8 cellular contexts compared by ENCODE assay signal in the genomic region with DNA sequence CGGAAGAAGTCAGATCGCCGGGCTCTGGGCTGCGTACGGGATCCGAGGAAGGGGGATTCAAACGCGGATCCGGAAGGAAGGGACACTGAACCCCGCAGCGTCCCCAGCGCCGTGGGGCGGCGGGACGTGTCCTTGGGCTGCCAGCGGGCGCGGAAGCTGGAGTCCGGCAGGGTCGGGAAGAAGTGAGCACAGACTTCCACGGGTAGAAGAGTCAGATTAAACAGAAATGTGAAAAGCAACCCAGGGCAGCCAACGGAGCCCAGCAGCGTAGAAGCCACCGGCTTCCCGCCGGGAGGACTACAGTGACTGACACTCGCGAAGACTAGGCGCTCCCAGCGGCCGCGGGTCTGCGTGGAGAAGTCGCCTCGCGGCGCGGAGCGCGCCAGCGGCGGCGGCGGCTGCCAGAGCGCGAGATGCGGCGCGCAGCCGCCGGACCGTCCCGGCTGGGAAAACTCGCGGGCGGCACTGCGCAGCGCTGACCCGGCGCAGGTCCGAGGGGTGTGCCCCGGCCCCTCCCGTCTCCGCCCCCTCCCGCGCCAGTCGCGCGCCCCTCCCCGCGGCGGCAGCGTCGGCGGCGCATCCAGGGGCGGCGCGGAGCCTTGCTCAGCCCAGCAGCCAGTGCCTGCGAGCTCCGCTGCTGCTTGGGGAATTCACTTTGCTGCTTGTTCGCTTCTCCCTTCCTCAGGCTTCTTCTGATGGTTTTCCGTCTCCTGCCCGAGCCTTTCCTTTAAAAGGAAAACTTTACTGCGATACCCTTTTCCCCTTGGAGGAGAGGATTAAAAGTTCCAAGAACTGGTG. TPM values are rescaled to one million over a fixed set of nuclear protein-coding genes. Genes with fewer than 3 reads are reported as not detected.
DNase-seq lines count a peak whose midpoint lies in the region; ATAC-seq and TF ChIP-seq lines count a peak whose summit lies in the region.

A gene (plus strand): TSS at position 618 of the 798 bp plus-strand sequence. CDS start 239 bp downstream, outside the sequence.

- no peaks in the 10 kb centered on the region for H3K9me3 ChIP-seq in SJCRH30 (replicated peaks)

- peak within 1 kb of the TSS; percentile 91 for H3K4me3 ChIP-seq in SJCRH30

- no peaks in the 10 kb centered on the region for H3K27me3 ChIP-seq in SJCRH30

- peak within 1 kb of the TSS; percentile 70 to 94 for H3K4me3 Mint-ChIP-seq in CD14-positive monocyte
- H3K4me3 Mint-ChIP-seq in dendritic cell treated with granulocyte-macrophage colony-stimulating factor and Interleukin-4, amounts not matched to agents 40 ng/mL and 50 ng/mL, for 4 days, result peak within 1 kb of the TSS; percentile 80
- peak within 1 kb of the TSS; percentile 79 for H3K4me3 Mint-ChIP-seq in stimulated activated memory B cell treated with anti-CD40 and anti-IgM and Interleukin-4, amounts not matched to agents 10 μg/mL and 1 μg/mL and 100 μg/mL, for 72 hours

- DNase-seq in CD14-positive monocyte (ENCODE audit: low spot score) (no peak), SJCRH30 (peak; percentile 81 to 86), left kidney (ENCODE audit: low read depth, low spot score) (peak; percentile 89)

- H3K27me3 Mint-ChIP-seq in CD14-positive monocyte (ENCODE audit: low read depth in 3 of 3), result peaks cover 61 to 70% (median 63%) of the 10 kb centered on the region in 3 donors
- H3K27me3 Mint-ChIP-seq in dendritic cell treated with granulocyte-macrophage colony-stimulating factor and Interleukin-4, amounts not matched to agents 40 ng/mL and 50 ng/mL, for 4 days, result peaks cover 68% of the 10 kb centered on the region
- H3K27me3 Mint-ChIP-seq in stimulated activated memory B cell treated with anti-CD40 and anti-IgM and Interleukin-4, amounts not matched to agents 10 μg/mL and 1 μg/mL and 100 μg/mL, for 72 hours, result peaks cover 63% of the 10 kb centered on the region

- peaks cover 0 to 2% of the 10 kb centered on the region in 2 donors for H3K36me3 Mint-ChIP-seq in CD14-positive monocyte
- no peaks in the 10 kb centered on the region for H3K36me3 Mint-ChIP-seq in dendritic cell treated with granulocyte-macrophage colony-stimulating factor and Interleukin-4, amounts not matched to agents 40 ng/mL and 50 ng/mL, for 4 days (ENCODE audit: low read depth)
- no peaks in the 10 kb centered on the region for H3K36me3 Mint-ChIP-seq in stimulated activated memory B cell treated with anti-CD40 and anti-IgM and Interleukin-4, amounts not matched to agents 10 μg/mL and 1 μg/mL and 100 μg/mL, for 72 hours

- peaks cover 0 to 13% (median 3%) of the 10 kb centered on the region in 7 donors for H3K9me3 Mint-ChIP-seq in CD14-positive monocyte
- H3K9me3 Mint-ChIP-seq in dendritic cell treated with granulocyte-macrophage colony-stimulating factor and Interleukin-4, amounts not matched to agents 40 ng/mL and 50 ng/mL, for 4 days, result no peaks in the 10 kb centered on the region
- no peaks in the 10 kb centered on the region for H3K9me3 Mint-ChIP-seq in stimulated activated memory B cell treated with anti-CD40 and anti-IgM and Interleukin-4, amounts not matched to agents 10 μg/mL and 1 μg/mL and 100 μg/mL, for 72 hours

- H3K27ac ChIP-seq in SJCRH30, result peak within 1 kb of the TSS; percentile 71

- H3K4me1 Mint-ChIP-seq in CD14-positive monocyte, result peaks cover 21% of the 10 kb centered on the region
- peaks cover 20% of the 10 kb centered on the region for H3K4me1 Mint-ChIP-seq in dendritic cell treated with granulocyte-macrophage colony-stimulating factor and Interleukin-4, amounts not matched to agents 40 ng/mL and 50 ng/mL, for 4 days (ENCODE audit: low read depth)
- peaks cover 36% of the 10 kb centered on the region for H3K4me1 Mint-ChIP-seq in stimulated activated memory B cell treated with anti-CD40 and anti-IgM and Interleukin-4, amounts not matched to agents 10 μg/mL and 1 μg/mL and 100 μg/mL, for 72 hours

- H3K27ac Mint-ChIP-seq in CD14-positive monocyte, result no peak within 1 kb of the TSS
- H3K27ac Mint-ChIP-seq in dendritic cell treated with granulocyte-macrophage colony-stimulating factor and Interleukin-4, amounts not matched to agents 40 ng/mL and 50 ng/mL, for 4 days, result peak within 1 kb of the TSS; percentile 34
- H3K27ac Mint-ChIP-seq in stimulated activated memory B cell treated with anti-CD40 and anti-IgM and Interleukin-4, amounts not matched to agents 10 μg/mL and 1 μg/mL and 100 μg/mL, for 72 hours, result no peak within 1 kb of the TSS

- ATAC-seq in GM19035 (IDR thresholded peaks at IDR 0.05; ENCODE audit: unreplicated experiment) (peak; percentile 35), HG03432 (IDR thresholded peaks at IDR 0.05; ENCODE audit: unreplicated experiment) (peak; percentile 56), GM21367 (IDR thresholded peaks at IDR 0.05; ENCODE audit: unreplicated experiment) (no peak)
- ATAC-seq in stimulated activated memory B cell treated with anti-CD40 and anti-IgM and Interleukin-4, amounts not matched to agents 10 μg/mL and 1 μg/mL and 100 μg/mL, for 72 hours, result peak; percentile 52

- TF ChIP-seq CTCF in CD14-positive monocyte (IDR thresholded peaks at IDR 0.05), result no peak

- no peaks in the 10 kb centered on the region for H3K4me1 ChIP-seq in SJCRH30

- intact Hi-C loops in CD14-positive monocyte (cut with micrococcal nuclease), result no loop called here
- intact Hi-C loops in dendritic cell treated with granulocyte-macrophage colony-stimulating factor and Interleukin-4, amounts not matched to agents 40 ng/mL and 50 ng/mL, for 4 days (cut with micrococcal nuclease), result no loop called here

- no peaks in the 10 kb centered on the region for H3K36me3 ChIP-seq in SJCRH30

RNA-seq across cellular contexts. Expression of the gene that starts here (rescaled TPM):
- polyA plus RNA-seq in CD14-positive monocyte, result not detected
- total RNA-seq in SJCRH30 (2014; rRNA removed; shearing (Covaris generic)), result 11.6 and 12.2 TPM in 2 replicates
